10 cellular contexts compared by ENCODE assay signal in the genomic region with DNA sequence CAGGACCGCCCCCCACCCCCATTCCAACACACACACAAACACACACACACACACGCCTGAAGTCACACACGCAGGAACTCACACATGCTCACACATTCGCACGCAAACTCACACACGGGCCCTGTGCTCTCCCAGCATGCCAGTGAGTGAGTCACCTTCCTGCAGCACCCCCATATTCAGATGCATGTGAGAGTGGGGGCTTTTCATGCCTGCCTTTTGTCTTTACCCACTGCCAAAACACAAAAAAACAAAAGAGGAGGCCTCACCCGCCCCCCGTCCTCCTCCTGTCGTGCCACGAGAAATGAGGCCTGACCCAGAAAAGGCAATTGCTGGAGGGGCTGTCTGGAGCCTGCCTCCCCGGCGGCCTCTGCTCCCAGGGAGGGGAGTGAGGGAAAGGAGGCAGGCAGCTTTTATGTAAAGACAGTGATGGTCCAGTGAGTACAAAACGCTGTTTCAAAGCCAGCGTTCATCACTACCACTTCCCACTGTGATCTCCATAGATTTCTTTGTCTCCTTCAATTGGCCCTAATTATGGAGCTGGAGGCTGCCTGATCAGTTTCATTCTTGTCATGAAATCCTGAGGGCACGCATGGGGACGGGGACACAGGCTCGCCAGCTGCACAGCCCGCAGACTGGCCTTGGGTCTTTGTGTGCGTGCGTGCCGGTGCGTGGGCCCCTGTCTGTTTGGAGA. TPM values are rescaled to one million over a fixed set of nuclear protein-coding genes. Genes with fewer than 3 reads are reported as not detected.
DNase-seq lines count a peak whose midpoint lies in the region; ATAC-seq and TF ChIP-seq lines count a peak whose summit lies in the region.
"Had no signal": no experiment of that assay in that cellular context is flagged by ENCODE, and none has a peak within 500 bp of the region (broad histone marks: within the 10 kb centered on the region; RNA-seq: fewer than 3 reads in every experiment).

No MANE protein-coding gene starts in this region.

- WGBS in spleen, 5 donors, result 81 to 83% (median 82%) methylated on average over 22 of the region's 22 CpGs

- peaks cover 4 to 99% (median 57%) of the 10 kb centered on the region in 6 donors for H3K4me1 ChIP-seq in spleen

- ATAC-seq in GM19035 (IDR thresholded peaks at IDR 0.05; ENCODE audit: unreplicated experiment), result no peak

- intact Hi-C loops in spleen (cut with DNase I; ENCODE audit: low total_unique reads), result no loop called here

- H3K9me3 ChIP-seq in spleen, result no peaks in the 10 kb centered on the region
- H3K9me3 ChIP-seq: ascending aorta had no signal

- peaks cover 0 to 24% (median 0%) of the 10 kb centered on the region in 6 donors for H3K36me3 ChIP-seq in spleen
- H3K36me3 ChIP-seq: ascending aorta had no signal

- TF ChIP-seq POLR2A in spleen (IDR thresholded peaks at IDR 0.05), result no peak

- H3K27ac ChIP-seq in spleen, result peak overlapping the region in 1 of 8 donors; percentile 19
- H3K27ac ChIP-seq: ascending aorta had no signal

- no peak for TF ChIP-seq CTCF in spleen (IDR thresholded peaks at IDR 0.05 in 8 of 11, conservative IDR thresholded peaks at IDR 0.05 in 3 of 11)

- DNase-seq in GM04504 (ENCODE audit: low read depth), result peak; percentile 78
- peak; percentile 93 for DNase-seq in NCI-H748 (lab: John Stamatoyannopoulos, UW; ENCODE audit: unreplicated experiment)
- peak; percentile 69 for DNase-seq in fibroblast of gingiva (ENCODE audit: low read depth)
- DNase-seq in pulmonary artery endothelial cell (ENCODE audit: low read depth, low spot score), result peak; percentile 29
- no peak for DNase-seq in NCI-H226
- no peak for DNase-seq in spleen
- DNase-seq in T-helper 9 cell, result no peak
- DNase-seq: T-helper 2 cell had no signal

- H3K4me3 ChIP-seq in spleen, result no peak overlapping the region
- H3K4me3 ChIP-seq: ascending aorta had no signal

- no peaks in the 10 kb centered on the region for H3K27me3 ChIP-seq in spleen (replicated peaks in 1 of 7)
- H3K27me3 ChIP-seq: ascending aorta had no signal

RNA-seq across cellular contexts. Expression of a gene that starts 29.5 kb away (rescaled TPM):
- total RNA-seq in pulmonary artery endothelial cell (8.4 and 9.3 TPM in 2 replicates), spleen (100 to 1,000 TPM in 1 of 7 donors, 10 to 100 TPM in 6; 79.8 to 121 (median 91.4) TPM)
- 10 to 100 TPM in 1 of 3 donors, 1 to 10 TPM in 2; 7.4 to 23.2 (median 9.2) TPM for polyA plus RNA-seq in spleen

Comparison
In these comparisons a context has a peak if more than half of its experiments do, and no peak if none do; other contexts are left out.
1. DNase-seq: peak in GM04504 (single experiment), NCI-H748 (single experiment), fibroblast of gingiva (single experiment) and pulmonary artery endothelial cell (single experiment); none in NCI-H226 (single experiment), spleen (single experiment) and T-helper 9 cell (single experiment).